21 cellular contexts compared by ENCODE assay signal in genomic region chr14:79225815-79226214, GRCh38.
A peak's percentile ranks its signal among the peaks of the same experiment; 100 is the strongest.
DNase-seq lines count a peak whose midpoint lies in the region; ATAC-seq, FAIRE-seq and TF ChIP-seq lines count a peak whose summit lies in the region.
"Had no signal": no experiment of that assay in that cellular context is flagged by ENCODE, and none has a peak within 500 bp of the region (broad histone marks: within the 10 kb centered on the region; RNA-seq: fewer than 3 reads in every experiment).

No MANE protein-coding gene starts in this region.

- no peak overlapping the region for H4K8ac ChIP-seq in neuronal stem cell (ENCODE audit: low read depth, low read length)

- H3K9ac ChIP-seq in neuronal stem cell (ENCODE audit: low read depth, low read length, poor library complexity) = no peak overlapping the region

- no peak overlapping the region for H3K4me3 ChIP-seq in WERI-Rb-1 (ENCODE audit: low read depth, low read length)
- no peak overlapping the region for H3K4me3 ChIP-seq in neuronal stem cell (ENCODE audit: low read length in 2 of 2)
- H3K4me3 ChIP-seq: A549, GM12878, HAP-1 had no signal

- no CpG with 5 or more reads among the region's 3 CpGs for WGBS in neuronal stem cell (ENCODE audit: extremely low coverage in 2 of 2, insufficient read length in 2 of 2, insufficient replicate concordance in 1 of 2), 2 donors

- H3K27me3 ChIP-seq in WERI-Rb-1 (ENCODE audit: insufficient read depth, low read depth, severe bottlenecking) (no peaks in the 10 kb centered on the region), neuronal stem cell (ENCODE audit: control insufficient read depth in 3 of 3, insufficient read depth in 3 of 3, low read depth in 1 of 3, low read length in 3 of 3) (no peaks in the 10 kb centered on the region)

- H3K14ac ChIP-seq in neuronal stem cell (ENCODE audit: low read length) = no peak overlapping the region

- H3K23ac ChIP-seq in neuronal stem cell (ENCODE audit: low read depth, low read length, poor library complexity) = no peak overlapping the region

- no peak for TF ChIP-seq CTCF in WERI-Rb-1 (IDR thresholded peaks at IDR 0.05; ENCODE audit: low read depth, low read length)

- no peak overlapping the region for H2AK5ac ChIP-seq in neuronal stem cell (ENCODE audit: low read depth, low read length)

- H4K91ac ChIP-seq in neuronal stem cell (ENCODE audit: low read depth, low read length, poor library complexity) = no peak overlapping the region

- H3K18ac ChIP-seq in neuronal stem cell (ENCODE audit: low read length) = no peak overlapping the region

- DNase-seq in D341Med (ENCODE audit: low spot score) = peak; percentile 17
- peak; percentile 38 for DNase-seq in WERI-Rb-1
- DNase-seq in neuronal stem cell (ENCODE audit: low spot score) = peak; percentile 51
- DNase-seq in ACHN = no peak
- no peak for DNase-seq in GM19239 (ENCODE audit: insufficient read length, low spot score)
- DNase-seq: 8988T; C1 segment of cervical spinal cord; Calu3; CD4-positive, alpha-beta memory T cell; COR-L47; DMS 273 treated with DMSO at 0.1 percent for 48 hours; DMS79; EL; GDM1; GOT3; HFFc6 had no signal

- H3K27ac ChIP-seq in WERI-Rb-1 (no peak overlapping the region), neuronal stem cell (replicated peaks; ENCODE audit: low read length) (no peak overlapping the region)
- H3K27ac ChIP-seq: A549 had no signal

- no peak for FAIRE-seq in GM19239 (lab: Jason Lieb, UNC)
- FAIRE-seq: A549, GM12878, H54 had no signal

- no peaks in the 10 kb centered on the region for H3K9me3 ChIP-seq in WERI-Rb-1 (ENCODE audit: severe bottlenecking)
- no peaks in the 10 kb centered on the region for H3K9me3 ChIP-seq in neuronal stem cell (replicated peaks in 1 of 2; ENCODE audit: control insufficient read depth in 2 of 2, insufficient read depth in 1 of 2, low read depth in 1 of 2, low read length in 2 of 2)
- H3K9me3 ChIP-seq: A549, HAP-1 had no signal

- in situ Hi-C loops in ACHN (cut with HindIII; ENCODE audit: low pct_ligation_motif_present, low pct_unique_long_range_greater_than_20kb, low sequenced_read_pairs) = no loop called here

- H3K4me1 ChIP-seq in neuronal stem cell (ENCODE audit: control insufficient read depth in 2 of 2, insufficient read depth in 1 of 2, low read depth in 1 of 2, low read length in 2 of 2) = peaks cover 0 to 4% of the 10 kb centered on the region in 2 donors
- H3K4me1 ChIP-seq: A549, HAP-1 had no signal

- H3K4ac ChIP-seq in neuronal stem cell (ENCODE audit: low read length) = no peak overlapping the region

- no peak overlapping the region for H2AFZ ChIP-seq in neuronal stem cell (ENCODE audit: low read length)

- H2BK15ac ChIP-seq in neuronal stem cell (ENCODE audit: low read length) = no peak overlapping the region

- no peak for ATAC-seq in HG02884 (IDR thresholded peaks at IDR 0.05; ENCODE audit: unreplicated experiment)
- ATAC-seq: A549, GM12878 had no signal

- H3K36me3 ChIP-seq in WERI-Rb-1 (no peaks in the 10 kb centered on the region), neuronal stem cell (replicated peaks in 1 of 2; ENCODE audit: control insufficient read depth in 2 of 2, insufficient read depth in 2 of 2, low read length in 2 of 2) (no peaks in the 10 kb centered on the region)
- H3K36me3 ChIP-seq: HAP-1 had no signal

- H2BK12ac ChIP-seq in neuronal stem cell (ENCODE audit: low read length) = no peak overlapping the region

- H3K79me1 ChIP-seq in neuronal stem cell (ENCODE audit: low read depth, low read length) = no peaks in the 10 kb centered on the region

- H2BK120ac ChIP-seq in neuronal stem cell (ENCODE audit: low read depth, low read length) = no peak overlapping the region

- no peak overlapping the region for H3K4me2 ChIP-seq in neuronal stem cell (ENCODE audit: insufficient read depth, low read length, poor library complexity, severe bottlenecking)
- H3K4me2 ChIP-seq: A549 had no signal

- H2BK5ac ChIP-seq in neuronal stem cell (ENCODE audit: low read length) = no peak overlapping the region

Comparison
In these comparisons a context has a peak if more than half of its experiments do, and no peak if none do; other contexts are left out.
1. DNase-seq: peak in D341Med (single experiment), WERI-Rb-1 (single experiment) and neuronal stem cell (single experiment); none in ACHN (single experiment) and GM19239 (single experiment).